In the genomic region with DNA sequence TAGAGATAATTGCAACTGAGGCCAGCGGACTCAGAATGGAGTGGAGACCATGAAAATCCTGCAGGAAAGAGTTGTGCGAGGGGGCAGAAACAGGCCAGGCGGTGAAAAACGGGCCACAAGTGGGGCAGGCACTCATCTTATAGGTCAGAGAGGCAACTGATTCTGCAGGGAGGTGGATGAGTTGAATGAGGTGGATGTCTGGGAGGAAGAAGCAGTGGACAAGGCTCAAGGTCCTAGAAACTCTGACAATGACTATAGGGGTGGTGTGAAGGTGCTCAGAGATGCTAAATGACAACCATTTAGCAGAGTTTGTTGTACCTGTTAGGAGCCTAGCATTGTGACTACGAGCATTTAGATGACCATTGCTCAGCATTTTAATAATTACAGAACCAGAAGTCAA, we compare ENCODE assay signal across 32 cellular contexts. TPM values are rescaled to one million over a fixed set of nuclear protein-coding genes. Genes with fewer than 3 reads are reported as not detected.
"Had no signal": no experiment of that assay in that cellular context is flagged by ENCODE, and none has a peak within 500 bp of the region (broad histone marks: within the 10 kb centered on the region; RNA-seq: fewer than 3 reads in every experiment).

No MANE protein-coding gene starts in this region.

- H3K4me1 ChIP-seq: stomach, suprapubic skin, testis, thyroid gland, tibial artery, tibial nerve, transverse colon, upper lobe of left lung, upper lobe of right lung, uterus, vagina had no signal

- DNase-seq: stimulated activated CD4-positive, alpha-beta T cell treated with anti-CD3 and anti-CD28 coated beads, Interleukin-2, amount 100 ng/mL, for 48 hours; stimulated activated CD4-positive, alpha-beta T cell treated with anti-CD3 and anti-CD28 coated beads, Interleukin-4, amount 100 ng/mL, for 1 hour; stimulated activated CD4-positive, alpha-beta T cell treated with anti-CD3 and anti-CD28 coated beads, Interleukin-4, amount 100 ng/mL, for 24 hours; stimulated activated CD4-positive, alpha-beta T cell treated with anti-CD3 and anti-CD28 coated beads, Interleukin-4, amount 100 ng/mL, for 4 hours; stimulated activated CD8-positive, alpha-beta memory T cell treated with anti-CD3 and anti-CD28 coated beads, Interleukin-4, amount 100 ng/mL, for 48 hours; stimulated activated naive B cell treated with anti-CD40 and anti-IgM and Interleukin-4, amounts not matched to agents 10 μg/mL and 1 μg/mL and 100 μg/mL, for 72 hours; stimulated activated naive CD4-positive, alpha-beta T cell; stimulated activated naive CD4-positive, alpha-beta T cell treated with Interleukin-2 at 50 U/mL for 16 hours; stimulated activated naive CD8-positive, alpha-beta T cell treated with anti-CD3 and anti-CD28 coated beads, Interleukin-15, amount 100 ng/mL, for 72 hours; stimulated activated naive CD8-positive, alpha-beta T cell treated with anti-CD3 and anti-CD28 coated beads, Interleukin-15, Interleukin-2, amounts not matched to agents 100 U/mL and 50 U/mL, for 24 hours; stomach; substantia nigra; testis; thyroid gland; tibial artery; transverse colon; trophoblast cell; upper lobe of left lung; upper lobe of right lung; uterus had no signal

- H3K36me3 Mint-ChIP-seq: stimulated activated effector memory CD8-positive, alpha-beta T cell treated with anti-CD3 and anti-CD28 coated beads, Interleukin-12 subunit alpha, Interleukin-12 subunit beta, amount 100 ng/mL, for 72 hours; stimulated activated memory B cell treated with anti-CD40 and anti-IgM and Interleukin-4, amounts not matched to agents 10 μg/mL and 1 μg/mL and 100 μg/mL, for 72 hours; stimulated activated naive B cell treated with anti-CD40 and anti-IgM and Interleukin-4, amounts not matched to agents 10 μg/mL and 1 μg/mL and 100 μg/mL, for 72 hours; type B pancreatic cell had no signal

- H3K27me3 Mint-ChIP-seq: stimulated activated memory B cell treated with anti-CD40 and anti-IgM and Interleukin-4, amounts not matched to agents 10 μg/mL and 1 μg/mL and 100 μg/mL, for 72 hours; stimulated activated naive B cell treated with anti-CD40 and anti-IgM and Interleukin-4, amounts not matched to agents 10 μg/mL and 1 μg/mL and 100 μg/mL, for 72 hours; stimulated activated naive CD8-positive, alpha-beta T cell treated with anti-CD3 and anti-CD28 coated beads, Interleukin-15, amount 100 ng/mL, for 72 hours; stimulated activated naive CD8-positive, alpha-beta T cell treated with anti-CD3 and anti-CD28 coated beads, Interleukin-15, Interleukin-2, amounts not matched to agents 100 ng/mL and 50 ng/mL, for 24 hours; type B pancreatic cell had no signal

- H3K4me1 Mint-ChIP-seq: stimulated activated effector memory CD8-positive, alpha-beta T cell treated with anti-CD3 and anti-CD28 coated beads, Interleukin-12 subunit alpha, Interleukin-12 subunit beta, amount 100 ng/mL, for 72 hours; stimulated activated memory B cell treated with anti-CD40 and anti-IgM and Interleukin-4, amounts not matched to agents 10 μg/mL and 1 μg/mL and 100 μg/mL, for 72 hours; stimulated activated naive B cell treated with anti-CD40 and anti-IgM and Interleukin-4, amounts not matched to agents 10 μg/mL and 1 μg/mL and 100 μg/mL, for 72 hours; stimulated activated naive CD8-positive, alpha-beta T cell treated with anti-CD3 and anti-CD28 coated beads, Interleukin-15, amount 100 ng/mL, for 72 hours had no signal

- H3K9me3 Mint-ChIP-seq: stimulated activated memory B cell treated with anti-CD40 and anti-IgM and Interleukin-4, amounts not matched to agents 10 μg/mL and 1 μg/mL and 100 μg/mL, for 72 hours; stimulated activated naive B cell treated with anti-CD40 and anti-IgM and Interleukin-4, amounts not matched to agents 10 μg/mL and 1 μg/mL and 100 μg/mL, for 72 hours; stimulated activated naive CD8-positive, alpha-beta T cell treated with anti-CD3 and anti-CD28 coated beads, Interleukin-15, Interleukin-2, amounts not matched to agents 100 ng/mL and 50 ng/mL, for 24 hours; type B pancreatic cell had no signal

- H3K4me3 Mint-ChIP-seq: stimulated activated effector memory CD8-positive, alpha-beta T cell treated with anti-CD3 and anti-CD28 coated beads, Interleukin-12 subunit alpha, Interleukin-12 subunit beta, amount 100 ng/mL, for 72 hours; stimulated activated memory B cell treated with anti-CD40 and anti-IgM and Interleukin-4, amounts not matched to agents 10 μg/mL and 1 μg/mL and 100 μg/mL, for 72 hours; stimulated activated naive B cell treated with anti-CD40 and anti-IgM and Interleukin-4, amounts not matched to agents 10 μg/mL and 1 μg/mL and 100 μg/mL, for 72 hours; stimulated activated naive CD8-positive, alpha-beta T cell treated with anti-CD3 and anti-CD28 coated beads, Interleukin-15, amount 100 ng/mL, for 72 hours; stimulated activated naive CD8-positive, alpha-beta T cell treated with anti-CD3 and anti-CD28 coated beads, Interleukin-15, Interleukin-2, amounts not matched to agents 100 ng/mL and 50 ng/mL, for 24 hours; type B pancreatic cell had no signal

- H3K27ac ChIP-seq: stomach, suprapubic skin, testis, thoracic aorta, thyroid gland, tibial artery, tibial nerve, transverse colon, upper lobe of left lung, upper lobe of right lung, uterus, vagina had no signal

- H3K4me3 ChIP-seq: stomach, suprapubic skin, testis, thoracic aorta, thyroid gland, tibial artery, tibial nerve, transverse colon, upper lobe of left lung, upper lobe of right lung, uterus, vagina had no signal

- H3K27me3 ChIP-seq: stomach, suprapubic skin, testis, thyroid gland, tibial artery, tibial nerve, transverse colon, upper lobe of left lung, upper lobe of right lung, uterus, vagina had no signal

- H3K36me3 ChIP-seq: stomach, suprapubic skin, thoracic aorta, thyroid gland, tibial artery, tibial nerve, transverse colon, upper lobe of left lung, upper lobe of right lung, uterus, vagina had no signal

- H3K27ac Mint-ChIP-seq: stimulated activated effector memory CD8-positive, alpha-beta T cell treated with anti-CD3 and anti-CD28 coated beads, Interleukin-12 subunit alpha, Interleukin-12 subunit beta, amount 100 ng/mL, for 72 hours; stimulated activated memory B cell treated with anti-CD40 and anti-IgM and Interleukin-4, amounts not matched to agents 10 μg/mL and 1 μg/mL and 100 μg/mL, for 72 hours; stimulated activated naive B cell treated with anti-CD40 and anti-IgM and Interleukin-4, amounts not matched to agents 10 μg/mL and 1 μg/mL and 100 μg/mL, for 72 hours; stimulated activated naive CD8-positive, alpha-beta T cell treated with anti-CD3 and anti-CD28 coated beads, Interleukin-15, Interleukin-2, amounts not matched to agents 100 ng/mL and 50 ng/mL, for 24 hours; type B pancreatic cell had no signal

- H3K9me3 ChIP-seq: suprapubic skin, testis, thoracic aorta, thyroid gland, tibial artery, tibial nerve, transverse colon, upper lobe of left lung, upper lobe of right lung, uterus, vagina had no signal

- ATAC-seq: stimulated activated effector memory CD8-positive, alpha-beta T cell treated with anti-CD3 and anti-CD28 coated beads, Interleukin-12 subunit alpha, Interleukin-12 subunit beta, amount 100 ng/mL, for 72 hours; stimulated activated memory B cell treated with anti-CD40 and anti-IgM and Interleukin-4, amounts not matched to agents 10 μg/mL and 1 μg/mL and 100 μg/mL, for 72 hours; stimulated activated naive B cell treated with anti-CD40 and anti-IgM and Interleukin-4, amounts not matched to agents 10 μg/mL and 1 μg/mL and 100 μg/mL, for 72 hours; stimulated activated naive CD8-positive, alpha-beta T cell treated with anti-CD3 and anti-CD28 coated beads, Interleukin-15, amount 100 ng/mL, for 72 hours; stimulated activated naive CD8-positive, alpha-beta T cell treated with anti-CD3 and anti-CD28 coated beads, Interleukin-15, Interleukin-2, amounts not matched to agents 100 U/mL and 50 U/mL, for 24 hours; upper lobe of right lung had no signal

RNA-seq across cellular contexts. Expression of a gene that starts 33.6 kb away (rescaled TPM):
- total RNA-seq: subcutaneous adipose tissue, suprapubic skin, temporal lobe, thoracic aorta, thyroid gland, transverse colon, upper lobe of right lung, ureter, urinary bladder, uterus, vagina had no signal
- polyA plus RNA-seq: stomach had no signal
